In genomic region chr3:4999626-5000184, GRCh38 we compare ENCODE assay signal across 1 cellular context.
TF ChIP-seq lines count a peak whose summit lies in the region.

No MANE protein-coding gene starts in this region.

TF ChIP-seq in K562, 482 proteins besides CTCF, POLR2A, EP300 and RAD21 (continued from another document and continues in another):
- TF ChIP-seq MGA (IDR thresholded peaks at IDR 0.05): peak; percentile 84
- TF ChIP-seq NUFIP1 (IDR thresholded peaks at IDR 0.05; ENCODE audit: partially characterized antibody): no peak
- TF ChIP-seq THRB (CRISPR knock-in tag; conservative IDR thresholded peaks at IDR 0.05): no peak
- TF ChIP-seq, protein P1, sequence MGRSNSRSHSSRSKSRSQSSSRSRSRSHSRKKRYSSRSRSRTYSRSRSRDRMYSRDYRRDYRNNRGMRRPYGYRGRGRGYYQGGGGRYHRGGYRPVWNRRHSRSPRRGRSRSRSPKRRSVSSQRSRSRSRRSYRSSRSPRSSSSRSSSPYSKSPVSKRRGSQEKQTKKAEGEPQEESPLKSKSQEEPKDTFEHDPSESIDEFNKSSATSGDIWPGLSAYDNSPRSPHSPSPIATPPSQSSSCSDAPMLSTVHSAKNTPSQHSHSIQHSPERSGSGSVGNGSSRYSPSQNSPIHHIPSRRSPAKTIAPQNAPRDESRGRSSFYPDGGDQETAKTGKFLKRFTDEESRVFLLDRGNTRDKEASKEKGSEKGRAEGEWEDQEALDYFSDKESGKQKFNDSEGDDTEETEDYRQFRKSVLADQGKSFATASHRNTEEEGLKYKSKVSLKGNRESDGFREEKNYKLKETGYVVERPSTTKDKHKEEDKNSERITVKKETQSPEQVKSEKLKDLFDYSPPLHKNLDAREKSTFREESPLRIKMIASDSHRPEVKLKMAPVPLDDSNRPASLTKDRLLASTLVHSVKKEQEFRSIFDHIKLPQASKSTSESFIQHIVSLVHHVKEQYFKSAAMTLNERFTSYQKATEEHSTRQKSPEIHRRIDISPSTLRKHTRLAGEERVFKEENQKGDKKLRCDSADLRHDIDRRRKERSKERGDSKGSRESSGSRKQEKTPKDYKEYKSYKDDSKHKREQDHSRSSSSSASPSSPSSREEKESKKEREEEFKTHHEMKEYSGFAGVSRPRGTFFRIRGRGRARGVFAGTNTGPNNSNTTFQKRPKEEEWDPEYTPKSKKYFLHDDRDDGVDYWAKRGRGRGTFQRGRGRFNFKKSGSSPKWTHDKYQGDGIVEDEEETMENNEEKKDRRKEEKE (IDR thresholded peaks at IDR 0.05; ENCODE audit: borderline replicate concordance in 1 of 2, control insufficient read depth in 1 of 2, low read depth in 2 of 2, low read length in 1 of 2): no peak
- peak; percentile 32; the same call in 1 of the 2 replicates for TF ChIP-seq ILK (tag; IDR thresholded peaks at IDR 0.05; ENCODE audit: borderline replicate concordance, low read depth)
- no peak for TF ChIP-seq SRF (CRISPR knock-in tag; IDR thresholded peaks at IDR 0.05)
- 0 out of 2 replicates have a peak, but pooled peaks have one; percentile 50 for TF ChIP-seq ARID3B (CRISPR knock-in tag; IDR thresholded peaks at IDR 0.05; ENCODE audit: borderline replicate concordance)
- TF ChIP-seq ZBTB33 (CRISPR knock-in tag; IDR thresholded peaks at IDR 0.05): no peak
- no peak for TF ChIP-seq ZC3H8 (IDR thresholded peaks at IDR 0.05)
- TF ChIP-seq SIX5 (IDR thresholded peaks at IDR 0.05; ENCODE audit: borderline replicate concordance in 1 of 2, insufficient read depth in 1 of 2, low read depth in 1 of 2, low read length in 2 of 2): no peak
- no peak for TF ChIP-seq NFRKB (IDR thresholded peaks at IDR 0.05; ENCODE audit: low read depth)
- peak; percentile 50; the same call in 1 of the 2 replicates for TF ChIP-seq DDX20 (tag; IDR thresholded peaks at IDR 0.05; ENCODE audit: low read depth)
- TF ChIP-seq JUND (IDR thresholded peaks at IDR 0.05; ENCODE audit: borderline replicate concordance, low read depth, low read length): no peak
- peak; percentile 19; the same call in 1 of the 3 replicates for TF ChIP-seq JUND (tag; IDR thresholded peaks at IDR 0.05; ENCODE audit: borderline replicate concordance, low read depth, low read length)
- TF ChIP-seq, protein P2, sequence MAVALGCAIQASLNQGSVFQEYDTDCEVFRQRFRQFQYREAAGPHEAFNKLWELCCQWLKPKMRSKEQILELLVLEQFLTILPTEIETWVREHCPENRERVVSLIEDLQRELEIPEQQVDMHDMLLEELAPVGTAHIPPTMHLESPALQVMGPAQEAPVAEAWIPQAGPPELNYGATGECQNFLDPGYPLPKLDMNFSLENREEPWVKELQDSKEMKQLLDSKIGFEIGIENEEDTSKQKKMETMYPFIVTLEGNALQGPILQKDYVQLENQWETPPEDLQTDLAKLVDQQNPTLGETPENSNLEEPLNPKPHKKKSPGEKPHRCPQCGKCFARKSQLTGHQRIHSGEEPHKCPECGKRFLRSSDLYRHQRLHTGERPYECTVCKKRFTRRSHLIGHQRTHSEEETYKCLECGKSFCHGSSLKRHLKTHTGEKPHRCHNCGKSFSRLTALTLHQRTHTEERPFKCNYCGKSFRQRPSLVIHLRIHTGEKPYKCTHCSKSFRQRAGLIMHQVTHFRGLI (CRISPR knock-in tag; IDR thresholded peaks at IDR 0.05): 0 out of 2 replicates have a peak, but pooled peaks have one; percentile 61
- TF ChIP-seq RFX7 (CRISPR knock-in tag; IDR thresholded peaks at IDR 0.05): no peak
- no peak for TF ChIP-seq HMG20B (CRISPR knock-in tag; IDR thresholded peaks at IDR 0.05)
- no peak for TF ChIP-seq CHD2 (IDR thresholded peaks at IDR 0.05; ENCODE audit: low read depth, low read length)
- TF ChIP-seq HMGN3 (IDR thresholded peaks at IDR 0.05; ENCODE audit: borderline replicate concordance, extremely low read depth, insufficient read length, low read depth, low read length): no peak
- TF ChIP-seq FOXA1 (IDR thresholded peaks at IDR 0.05; ENCODE audit: borderline replicate concordance): no peak
- TF ChIP-seq CEBPG (CRISPR knock-in tag; IDR thresholded peaks at IDR 0.05): no peak
- no peak for TF ChIP-seq CEBPG (tag; conservative IDR thresholded peaks at IDR 0.05 in 1 of 2, IDR thresholded peaks at IDR 0.05 in 1 of 2)
- TF ChIP-seq OTX1 (CRISPR knock-in tag; IDR thresholded peaks at IDR 0.05): 0 out of 2 replicates have a peak, but pooled peaks have one; percentile 35
- no peak for TF ChIP-seq ZNF282 (CRISPR knock-in tag; IDR thresholded peaks at IDR 0.05)
- no peak for TF ChIP-seq GABPB1 (CRISPR knock-in tag; IDR thresholded peaks at IDR 0.05)
- no peak for TF ChIP-seq HLTF (IDR thresholded peaks at IDR 0.05)
- no peak for TF ChIP-seq ZNF174 (CRISPR knock-in tag; IDR thresholded peaks at IDR 0.05)
- TF ChIP-seq TEAD1 (CRISPR knock-in tag; IDR thresholded peaks at IDR 0.05): peak in 1 of 2 experiments; percentile 82; a peak in 2 of 4 replicates
- TF ChIP-seq, protein P3, sequence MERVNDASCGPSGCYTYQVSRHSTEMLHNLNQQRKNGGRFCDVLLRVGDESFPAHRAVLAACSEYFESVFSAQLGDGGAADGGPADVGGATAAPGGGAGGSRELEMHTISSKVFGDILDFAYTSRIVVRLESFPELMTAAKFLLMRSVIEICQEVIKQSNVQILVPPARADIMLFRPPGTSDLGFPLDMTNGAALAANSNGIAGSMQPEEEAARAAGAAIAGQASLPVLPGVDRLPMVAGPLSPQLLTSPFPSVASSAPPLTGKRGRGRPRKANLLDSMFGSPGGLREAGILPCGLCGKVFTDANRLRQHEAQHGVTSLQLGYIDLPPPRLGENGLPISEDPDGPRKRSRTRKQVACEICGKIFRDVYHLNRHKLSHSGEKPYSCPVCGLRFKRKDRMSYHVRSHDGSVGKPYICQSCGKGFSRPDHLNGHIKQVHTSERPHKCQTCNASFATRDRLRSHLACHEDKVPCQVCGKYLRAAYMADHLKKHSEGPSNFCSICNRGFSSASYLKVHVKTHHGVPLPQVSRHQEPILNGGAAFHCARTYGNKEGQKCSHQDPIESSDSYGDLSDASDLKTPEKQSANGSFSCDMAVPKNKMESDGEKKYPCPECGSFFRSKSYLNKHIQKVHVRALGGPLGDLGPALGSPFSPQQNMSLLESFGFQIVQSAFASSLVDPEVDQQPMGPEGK (CRISPR knock-in tag; IDR thresholded peaks at IDR 0.05; ENCODE audit: borderline replicate concordance): no peak
- TF ChIP-seq ETS2 (tag; IDR thresholded peaks at IDR 0.05; ENCODE audit: borderline replicate concordance, poor library complexity, severe bottlenecking): no peak
- no peak for TF ChIP-seq XRCC3 (IDR thresholded peaks at IDR 0.05)
- TF ChIP-seq ZNF668 (CRISPR knock-in tag; IDR thresholded peaks at IDR 0.05): no peak
